In genomic region chr2:85588218-85589044, GRCh38 we compare ENCODE assay signal across 10 cellular contexts. TPM values are rescaled to one million over a fixed set of nuclear protein-coding genes. Genes with fewer than 3 reads are reported as not detected.
DNase-seq lines count a peak whose midpoint lies in the region; ATAC-seq and TF ChIP-seq lines count a peak whose summit lies in the region.
"Had no signal": no experiment of that assay in that cellular context is flagged by ENCODE, and none has a peak within 500 bp of the region (broad histone marks: within the 10 kb centered on the region; RNA-seq: fewer than 3 reads in every experiment).

No MANE protein-coding gene starts in this region.

- DNase-seq in GF-D8 (lab: John Stamatoyannopoulos, UW) (peak; percentile 50), OCI-M2 (lab: John Stamatoyannopoulos, UW; ENCODE audit: unreplicated experiment) (peak; percentile 39), middle frontal gyrus (ENCODE audit: extremely low spot score, low spot score) (no peak), mucosa of descending colon (no peak), NCI-H748 (lab: John Stamatoyannopoulos, UW; ENCODE audit: unreplicated experiment) (no peak)
- DNase-seq: foreskin melanocyte, NCI-H1436 had no signal

- TF ChIP-seq CTCF in mucosa of descending colon (IDR thresholded peaks at IDR 0.05): no peak

- H3K27me3 ChIP-seq in layer of hippocampus (ENCODE audit: control insufficient read depth, insufficient read depth, low read length): no peaks in the 10 kb centered on the region

- H3K9me3 ChIP-seq in mucosa of descending colon: no peaks in the 10 kb centered on the region

- H3K27ac ChIP-seq in layer of hippocampus (ENCODE audit: low read depth, low read length) (peak overlapping the region; percentile 30), skin epidermis (peak overlapping the region in 18 of 21 experiments; percentile 5 to 92 (median 64))

- intact Hi-C loops in mucosa of descending colon (cut with DNase I, micrococcal nuclease): no loop called here

- peaks cover 16% of the 10 kb centered on the region for H3K4me1 ChIP-seq in mucosa of descending colon (ENCODE audit: low read depth)

- H3K4me3 ChIP-seq in skin epidermis (no peak overlapping the region), mucosa of descending colon (no peak overlapping the region)
- H3K4me3 ChIP-seq: GM12878 had no signal

- H3K36me3 ChIP-seq in mucosa of descending colon (ENCODE audit: low read depth): no peaks in the 10 kb centered on the region

- no peak for ATAC-seq in mucosa of descending colon

RNA-seq across cellular contexts. Expression of gene VAMP5, which starts 4.2 kb away (rescaled TPM):
- 10 to 100 TPM; 10.8 to 39.3 (median 28.3) TPM for total RNA-seq in mucosa of descending colon

RNA-seq across cellular contexts. Expression of gene RNF181, which starts 7.1 kb away (rescaled TPM):
- 10 to 100 TPM; 73.7 to 89.5 (median 80.8) TPM for total RNA-seq in mucosa of descending colon

RNA-seq across cellular contexts. Expression of gene VAMP8, which starts 11.0 kb away (rescaled TPM):
- 100 to 1,000 TPM; 125 to 312 (median 254) TPM for total RNA-seq in mucosa of descending colon

RNA-seq across cellular contexts. Expression of gene TMEM150A, which starts 14.1 kb away (rescaled TPM):
- 10 to 100 TPM in 1 of 3 donors, 1 to 10 TPM in 2; 9.4 to 20.9 (median 10.0) TPM for total RNA-seq in mucosa of descending colon

RNA-seq across cellular contexts. Expression of gene C2orf68, which starts 23.4 kb away (rescaled TPM):
- total RNA-seq in mucosa of descending colon: 10 to 100 TPM; 36.4 to 45.5 (median 36.7) TPM

Comparison
In these comparisons a context has a peak if more than half of its experiments do, and no peak if none do; other contexts are left out.
1. DNase-seq: peak in GF-D8 (single experiment) and OCI-M2 (single experiment); none in middle frontal gyrus (single experiment), mucosa of descending colon (0 of 3) and NCI-H748 (single experiment).